In genomic region chr14:63712123-63712522, GRCh38 we compare ENCODE assay signal across 1 cellular context.
TF ChIP-seq lines count a peak whose summit lies in the region.

No MANE protein-coding gene starts in this region.

TF ChIP-seq in GM12878, 131 proteins besides CTCF, POLR2A, EP300 and RAD21 (continued from another document):
- TF ChIP-seq SIN3A (IDR thresholded peaks at IDR 0.05; ENCODE audit: low read depth, low read length), result no peak
- TF ChIP-seq PAX8 (IDR thresholded peaks at IDR 0.05), result no peak
- TF ChIP-seq ZNF217 (IDR thresholded peaks at IDR 0.05), result no peak
- TF ChIP-seq POLR2AphosphoS5 (IDR thresholded peaks at IDR 0.05; ENCODE audit: low read length), result no peak
